In genomic region chr19:11495481-11495880, GRCh38 we compare ENCODE assay signal across 22 cellular contexts. TPM values are rescaled to one million over a fixed set of nuclear protein-coding genes. Genes with fewer than 3 reads are reported as not detected.
DNase-seq lines count a peak whose midpoint lies in the region; TF ChIP-seq lines count a peak whose summit lies in the region.
"Had no signal": no experiment of that assay in that cellular context is flagged by ENCODE, and none has a peak within 500 bp of the region (broad histone marks: within the 10 kb centered on the region; RNA-seq: fewer than 3 reads in every experiment).

No MANE protein-coding gene starts in this region.

- peak overlapping the region; percentile 36 for H3K9ac ChIP-seq in NT2/D1 (ENCODE audit: insufficient read length, low read depth)
- H3K9ac ChIP-seq: KMS-11 had no signal

- no peak overlapping the region for H3K4me3 Mint-ChIP-seq in CD14-positive monocyte
- H3K4me3 Mint-ChIP-seq: CD4-positive, alpha-beta T cell had no signal

- DNase-seq in DMS 273 treated with DMSO at 0.1 percent for 48 hours (lab: John Stamatoyannopoulos, UW) (peak; percentile 72), NT2/D1 (ENCODE audit: low read depth, low spot score) (no peak), CD14-positive monocyte (ENCODE audit: low spot score) (no peak), coronary artery (ENCODE audit: low spot score) (no peak), SW480 (ENCODE audit: low spot score) (no peak)
- DNase-seq: Caco-2; CD4-positive, alpha-beta T cell; GDM1; IMR-90; MV-4-11; NCI-H1105 treated with DMSO at 0.1 percent for 48 hours; NCI-H2081 treated with DMSO at 0.1 percent for 48 hours; NCI-H2171 treated with DMSO at 0.1 percent for 48 hours; NCI-H526 treated with DMSO at 0.1 percent for 48 hours; PC-3; SHP77 had no signal

- no peak overlapping the region for H3K27ac Mint-ChIP-seq in CD14-positive monocyte
- H3K27ac Mint-ChIP-seq: CD4-positive, alpha-beta T cell had no signal

- H3K36me3 Mint-ChIP-seq in CD14-positive monocyte = peaks cover 31 to 53% of the 10 kb centered on the region in 2 donors

- intact Hi-C loops in CD14-positive monocyte (cut with micrococcal nuclease) = no loop called here

- TF ChIP-seq CTCF in CD14-positive monocyte (IDR thresholded peaks at IDR 0.05) (no peak), coronary artery (IDR thresholded peaks at IDR 0.05) (no peak)

- H3K4me3 ChIP-seq in NT2/D1 (ENCODE audit: insufficient read length, low read depth) = no peak overlapping the region
- H3K4me3 ChIP-seq in coronary artery = no peak overlapping the region

- H3K27ac ChIP-seq in cingulate gyrus (ENCODE audit: low read depth, low read length) (peak overlapping the region; percentile 49), temporal lobe (ENCODE audit: low read depth, low read length) (peak overlapping the region; percentile 53), coronary artery (no peak overlapping the region)
- H3K27ac ChIP-seq: KMS-11 had no signal

- H3K9me3 ChIP-seq in NT2/D1 (ENCODE audit: insufficient read depth, low read length) = no peaks in the 10 kb centered on the region
- H3K9me3 ChIP-seq: Caco-2 had no signal

- no peaks in the 10 kb centered on the region for H3K27me3 ChIP-seq in NT2/D1 (ENCODE audit: insufficient read depth, insufficient read length)

- H3K9me3 Mint-ChIP-seq in CD14-positive monocyte = peaks cover 0 to 3% (median 0%) of the 10 kb centered on the region in 7 donors
- H3K9me3 Mint-ChIP-seq: CD4-positive, alpha-beta T cell had no signal

- H3K27me3 Mint-ChIP-seq in CD14-positive monocyte (ENCODE audit: low read depth in 3 of 3) = peaks cover 0 to 2% (median 0%) of the 10 kb centered on the region in 3 donors
- H3K27me3 Mint-ChIP-seq: CD4-positive, alpha-beta T cell had no signal

- peaks cover 5% of the 10 kb centered on the region for H3K4me1 ChIP-seq in NT2/D1 (ENCODE audit: insufficient read depth, insufficient read length)

- H3K36me3 ChIP-seq in NT2/D1 (ENCODE audit: insufficient read depth, insufficient read length, low read length) = peaks cover 38% of the 10 kb centered on the region

- no peaks in the 10 kb centered on the region for H3K4me1 Mint-ChIP-seq in CD14-positive monocyte

RNA-seq across cellular contexts. Expression of gene ZNF653, which starts 10.2 kb away (rescaled TPM):
- total RNA-seq in temporal lobe = 9.3 TPM
- 1 to 10 TPM in 1 of 2 donors, under 1 TPM in 1; 0.88 to 1.2 TPM for polyA plus RNA-seq in CD14-positive monocyte

RNA-seq across cellular contexts. Expression of gene ELAVL3, which starts 14.6 kb away (rescaled TPM):
- total RNA-seq in temporal lobe = 132 TPM
- not detected for polyA plus RNA-seq in CD14-positive monocyte
- total RNA-seq: Caco-2, Daoy, IMR-90, PC-3, RPMI7951 had no signal
- polyA plus RNA-seq: BJ, IMR-90 had no signal

RNA-seq across cellular contexts. Expression of gene ECSIT, which starts 33.5 kb away (rescaled TPM):
- total RNA-seq in temporal lobe = 26.3 TPM
- polyA plus RNA-seq in CD14-positive monocyte = 10 to 100 TPM; 26.4 to 28.3 TPM

RNA-seq across cellular contexts. Expression of gene CNN1, which starts 43.2 kb away (rescaled TPM):
- 0.74 TPM for total RNA-seq in temporal lobe
- not detected for polyA plus RNA-seq in CD14-positive monocyte
- total RNA-seq: CD4-positive, alpha-beta T cell had no signal

Comparison
In these comparisons a context has a peak if more than half of its experiments do, and no peak if none do; other contexts are left out.
1. H3K27ac ChIP-seq: peak in cingulate gyrus (single experiment) and temporal lobe (single experiment); none in coronary artery (0 of 2).